9 cellular contexts compared by ENCODE assay signal in the genomic region with DNA sequence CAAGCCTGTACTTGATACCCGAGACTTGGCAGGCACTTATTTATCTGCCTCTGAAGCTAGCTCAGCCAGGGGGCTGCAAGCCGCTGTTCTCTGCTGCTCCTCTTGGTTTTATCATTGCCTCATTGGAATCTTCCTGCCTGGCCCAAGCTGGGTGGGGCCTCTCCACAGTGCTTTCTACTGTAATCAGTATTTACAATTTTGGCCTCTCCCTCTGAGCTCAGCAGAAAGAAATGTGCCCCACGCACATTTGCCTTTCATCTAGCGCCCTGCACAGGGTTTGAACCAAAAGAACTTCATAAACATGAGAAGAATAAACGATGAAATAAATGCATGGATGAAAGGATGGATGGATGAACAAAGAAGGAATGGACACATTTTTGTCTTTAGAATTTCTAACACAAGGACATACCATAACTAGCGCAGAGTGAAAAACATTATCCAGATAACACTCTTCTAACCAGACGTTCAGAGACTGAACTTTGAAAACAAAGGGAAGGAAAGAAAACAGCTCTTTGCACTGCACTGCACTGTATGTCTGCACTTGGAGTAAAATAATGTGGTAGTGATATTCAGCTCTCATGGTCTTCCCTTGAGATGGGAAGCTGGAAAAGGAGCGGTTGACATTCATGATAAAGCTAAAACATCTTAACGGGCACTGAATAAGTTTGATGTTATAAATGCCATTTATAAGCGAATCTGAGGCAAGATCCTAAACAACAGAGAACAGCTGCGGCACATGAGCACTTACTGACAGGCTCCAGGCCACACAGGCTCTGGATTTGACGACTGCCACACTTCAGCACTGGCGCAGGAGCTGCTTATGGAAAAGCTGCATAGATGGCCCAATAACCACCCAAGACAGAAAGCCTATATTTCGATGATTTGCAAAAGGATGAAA.
A peak's percentile ranks its signal among the peaks of the same experiment; 100 is the strongest.
DNase-seq lines count a peak whose midpoint lies in the region; ATAC-seq, FAIRE-seq and TF ChIP-seq lines count a peak whose summit lies in the region.
"Had no signal": no experiment of that assay in that cellular context is flagged by ENCODE, and none has a peak within 500 bp of the region (broad histone marks: within the 10 kb centered on the region; RNA-seq: fewer than 3 reads in every experiment).

No MANE protein-coding gene starts in this region.

- POLR2A ChIA-PET in HepG2 (lab: Yijun Ruan, JAX) = interaction anchor here (1.1 to 1.3 kb wide), 5 partner anchors 14 to 197 kb away, joined by 3 to 6 read pairs (median 4); a partner anchor contains a TSS

- BruUV-seq in HepG2 (replicated peaks; lab: Mats Ljungman, UMichigan) = TSS peak; percentile 99

- WGBS in HepG2 (ENCODE audit: low lambda C conversion rate) = 9% methylated on average over 14 of the region's 14 CpGs

- in situ Hi-C loops in HepG2 (cut with HindIII; ENCODE audit: extremely low pct_ligation_motif_present, low pct_unique_long_range_greater_than_20kb) = no loop called here

- peak overlapping the region; percentile 70 for H3K4me2 ChIP-seq in HepG2 (ENCODE audit: low read depth, low read length)

- CTCF ChIA-PET in HepG2 (lab: Yijun Ruan, JAX; ENCODE audit: low intra/inter-chr PET ratio, low total read pairs) = no interaction called here

- H3K36me3 ChIP-seq in HepG2 (replicated peaks in 1 of 2; ENCODE audit: control insufficient read depth in 1 of 2, insufficient read depth in 2 of 2, low read length in 2 of 2) = no peaks in the 10 kb centered on the region

- H3K9me3 ChIP-seq in HepG2 (ENCODE audit: low read length) = no peaks in the 10 kb centered on the region

- ATAC-seq in HepG2 (peak; percentile 92), HG03097 (IDR thresholded peaks at IDR 0.05; ENCODE audit: low FRiP score, unreplicated experiment) (no peak), HG03095 (IDR thresholded peaks at IDR 0.05; ENCODE audit: unreplicated experiment) (no peak)

- H3K4me3 ChIP-seq in choroid plexus epithelial cell (ENCODE audit: low read depth, low read length) = no peak overlapping the region
- peak overlapping the region; percentile 41 to 50 (median 41) for H3K4me3 ChIP-seq in HepG2 (replicated peaks in 1 of 3; ENCODE audit: insufficient read depth in 1 of 3, low read depth in 2 of 3, low read length in 3 of 3)

- peaks cover 38% of the 10 kb centered on the region for H3K4me1 ChIP-seq in HepG2 (ENCODE audit: insufficient read depth, low read length)

- TF ChIP-seq EP300 in HepG2 (IDR thresholded peaks at IDR 0.05; ENCODE audit: low read depth in 2 of 2, low read length in 2 of 2) (peak in 1 of 2 experiments; percentile 64; a peak in 2 of 4 replicates), HepG2 (CRISPR knock-in tag; IDR thresholded peaks at IDR 0.05; ENCODE audit: borderline replicate concordance) (peak; percentile 67; the same call in 1 of the 2 replicates)

- peak overlapping the region; percentile 59 for H2AFZ ChIP-seq in HepG2 (ENCODE audit: low read length)

- H3K9ac ChIP-seq in HepG2 (ENCODE audit: insufficient read depth, low read depth, low read length) = peak overlapping the region; percentile 30; the same call in 1 of the 2 replicates

- no peak for TF ChIP-seq POLR2A in HepG2 (IDR thresholded peaks at IDR 0.05; ENCODE audit: insufficient read depth in 1 of 2, low read depth in 2 of 2, low read length in 2 of 2)

- H3K27ac ChIP-seq in HepG2 (ENCODE audit: extremely low read length, insufficient read depth, low read length) = peak overlapping the region; percentile 11

- no peaks in the 10 kb centered on the region; a peak in 1 of 5 replicates for H3K27me3 ChIP-seq in HepG2 (ENCODE audit: control insufficient read depth in 1 of 2, insufficient read depth in 2 of 2, low read length in 2 of 2)

- FAIRE-seq in HepG2 (lab: Jason Lieb, UNC) = peak; percentile 93
- FAIRE-seq: islet of Langerhans had no signal

- H4K20me1 ChIP-seq in HepG2 (ENCODE audit: insufficient read depth, low read length) = no peaks in the 10 kb centered on the region

- no peak for TF ChIP-seq RAD21 in HepG2 (CRISPR knock-in tag; IDR thresholded peaks at IDR 0.05)

- DNase-seq in AG08396 (ENCODE audit: low spot score) (peak; percentile 89), LHCN-M2 (ENCODE audit: low read depth) (peak; percentile 71), choroid plexus epithelial cell (ENCODE audit: low read depth) (peak; percentile 85), HepG2 (ENCODE audit: low spot score) (peak; percentile 94), SHP77 treated with DMSO at 0.1 percent for 48 hours (lab: John Stamatoyannopoulos, UW) (no peak), C1 segment of cervical spinal cord (lab: John Stamatoyannopoulos, UW) (no peak)

- intact Hi-C loops in HepG2 (cut with micrococcal nuclease; ENCODE audit: unreplicated experiment) = no loop called here

- H3K79me2 ChIP-seq in HepG2 (ENCODE audit: insufficient read depth, low read length) = no peaks in the 10 kb centered on the region

- peak; percentile 34 for TF ChIP-seq CTCF in choroid plexus epithelial cell (conservative IDR thresholded peaks at IDR 0.05; ENCODE audit: low read depth, low read length)
- 0 out of 2 replicates have a peak, but pooled peaks have one; percentile 8 for TF ChIP-seq CTCF in HepG2 (CRISPR knock-in tag; IDR thresholded peaks at IDR 0.05)

TF ChIP-seq in HepG2, 621 proteins besides CTCF, POLR2A, EP300 and RAD21 (continues in another document):
- TF ChIP-seq, protein P1, sequence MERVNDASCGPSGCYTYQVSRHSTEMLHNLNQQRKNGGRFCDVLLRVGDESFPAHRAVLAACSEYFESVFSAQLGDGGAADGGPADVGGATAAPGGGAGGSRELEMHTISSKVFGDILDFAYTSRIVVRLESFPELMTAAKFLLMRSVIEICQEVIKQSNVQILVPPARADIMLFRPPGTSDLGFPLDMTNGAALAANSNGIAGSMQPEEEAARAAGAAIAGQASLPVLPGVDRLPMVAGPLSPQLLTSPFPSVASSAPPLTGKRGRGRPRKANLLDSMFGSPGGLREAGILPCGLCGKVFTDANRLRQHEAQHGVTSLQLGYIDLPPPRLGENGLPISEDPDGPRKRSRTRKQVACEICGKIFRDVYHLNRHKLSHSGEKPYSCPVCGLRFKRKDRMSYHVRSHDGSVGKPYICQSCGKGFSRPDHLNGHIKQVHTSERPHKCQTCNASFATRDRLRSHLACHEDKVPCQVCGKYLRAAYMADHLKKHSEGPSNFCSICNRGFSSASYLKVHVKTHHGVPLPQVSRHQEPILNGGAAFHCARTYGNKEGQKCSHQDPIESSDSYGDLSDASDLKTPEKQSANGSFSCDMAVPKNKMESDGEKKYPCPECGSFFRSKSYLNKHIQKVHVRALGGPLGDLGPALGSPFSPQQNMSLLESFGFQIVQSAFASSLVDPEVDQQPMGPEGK (CRISPR knock-in tag; IDR thresholded peaks at IDR 0.05) = 0 out of 2 replicates have a peak, but pooled peaks have one; percentile 46
- TF ChIP-seq SMAD3 (CRISPR knock-in tag; IDR thresholded peaks at IDR 0.05) = peak; percentile 53; the same call in 1 of the 2 replicates
- TF ChIP-seq MEF2D (CRISPR knock-in tag; IDR thresholded peaks at IDR 0.05) = no peak
- TF ChIP-seq, protein P2, sequence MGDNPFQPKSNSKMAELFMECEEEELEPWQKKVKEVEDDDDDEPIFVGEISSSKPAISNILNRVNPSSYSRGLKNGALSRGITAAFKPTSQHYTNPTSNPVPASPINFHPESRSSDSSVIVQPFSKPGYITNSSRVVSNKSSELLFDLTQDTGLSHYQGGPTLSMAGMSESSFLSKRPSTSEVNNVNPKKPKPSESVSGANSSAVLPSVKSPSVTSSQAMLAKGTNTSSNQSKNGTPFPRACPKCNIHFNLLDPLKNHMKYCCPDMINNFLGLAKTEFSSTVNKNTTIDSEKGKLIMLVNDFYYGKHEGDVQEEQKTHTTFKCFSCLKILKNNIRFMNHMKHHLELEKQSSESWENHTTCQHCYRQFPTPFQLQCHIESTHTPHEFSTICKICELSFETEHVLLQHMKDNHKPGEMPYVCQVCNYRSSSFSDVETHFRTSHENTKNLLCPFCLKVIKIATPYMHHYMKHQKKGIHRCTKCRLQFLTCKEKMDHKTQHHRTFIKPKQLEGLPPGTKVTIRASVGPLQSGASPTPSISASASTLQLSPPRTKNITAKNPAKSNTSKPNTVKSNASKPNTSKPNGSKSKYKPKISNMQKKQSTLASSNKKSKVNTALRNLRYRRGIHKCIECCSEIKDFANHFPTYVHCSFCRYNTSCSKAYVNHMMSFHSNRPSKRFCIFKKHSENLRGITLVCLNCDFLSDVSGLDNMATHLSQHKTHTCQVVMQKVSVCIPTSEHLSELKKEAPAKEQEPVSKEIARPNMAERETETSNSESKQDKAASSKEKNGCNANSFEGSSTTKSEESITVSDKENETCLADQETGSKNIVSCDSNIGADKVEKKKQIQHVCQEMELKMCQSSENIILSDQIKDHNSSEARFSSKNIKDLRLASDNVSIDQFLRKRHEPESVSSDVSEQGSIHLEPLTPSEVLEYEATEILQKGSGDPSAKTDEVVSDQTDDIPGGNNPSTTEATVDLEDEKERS (CRISPR knock-in tag; IDR thresholded peaks at IDR 0.05) = peak; percentile 41; the same call in 1 of the 2 replicates
- TF ChIP-seq ATF7 (IDR thresholded peaks at IDR 0.05) = no peak
- peak; percentile 89 for TF ChIP-seq ATF7 (CRISPR knock-in tag; IDR thresholded peaks at IDR 0.05)
- peak; percentile 91 for TF ChIP-seq XRCC5 (optimal IDR thresholded peaks at IDR 0.05; ENCODE audit: low read length)
- no peak for TF ChIP-seq PCBP1 (IDR thresholded peaks at IDR 0.05; ENCODE audit: borderline replicate concordance, low read depth, low read length)
- 0 out of 2 replicates have a peak, but pooled peaks have one; percentile 30 for TF ChIP-seq CREM (IDR thresholded peaks at IDR 0.05)
- no peak for TF ChIP-seq CREM (CRISPR knock-in tag; IDR thresholded peaks at IDR 0.05)

Comparison
In these comparisons a context has a peak if more than half of its experiments do, and no peak if none do; other contexts are left out.
1. DNase-seq: peak in AG08396 (single experiment), LHCN-M2 (single experiment), choroid plexus epithelial cell (single experiment) and HepG2 (single experiment); none in SHP77 treated with DMSO at 0.1 percent for 48 hours (single experiment) and C1 segment of cervical spinal cord (0 of 14).